Comparison of ENCODE assay signal across 8 cellular contexts in genomic region chr22:37801946-37802309, GRCh38. TPM values are rescaled to one million over a fixed set of nuclear protein-coding genes. Genes with fewer than 3 reads are reported as not detected.
DNase-seq lines count a peak whose midpoint lies in the region; ATAC-seq and TF ChIP-seq lines count a peak whose summit lies in the region.

No MANE protein-coding gene starts in this region.

- no peak for TF ChIP-seq POLR2A in esophagus muscularis mucosa (IDR thresholded peaks at IDR 0.05; ENCODE audit: low read depth)
- no peak for TF ChIP-seq POLR2A in prostate gland (IDR thresholded peaks at IDR 0.05)

- TF ChIP-seq CTCF in esophagus muscularis mucosa (IDR thresholded peaks at IDR 0.05) (no peak), prostate gland (IDR thresholded peaks at IDR 0.05) (peak in 1 of 4 experiments; percentile 8)

- no peak for TF ChIP-seq EP300 in esophagus muscularis mucosa (IDR thresholded peaks at IDR 0.05)

- no peak overlapping the region for H3K27ac ChIP-seq in SJCRH30
- H3K27ac ChIP-seq in esophagus muscularis mucosa (replicated peaks in 1 of 4) = peak overlapping the region in 3 of 4 donors; percentile 32 to 70 (median 66)
- H3K27ac ChIP-seq in prostate gland = peak overlapping the region; percentile 82 to 94

- H3K9me3 ChIP-seq in SJCRH30 (replicated peaks) (no peaks in the 10 kb centered on the region), esophagus muscularis mucosa (no peaks in the 10 kb centered on the region), prostate gland (no peaks in the 10 kb centered on the region)

- H3K4me1 ChIP-seq in SJCRH30 = peaks cover 16% of the 10 kb centered on the region
- H3K4me1 ChIP-seq in esophagus muscularis mucosa = peaks cover 37 to 50% (median 44%) of the 10 kb centered on the region in 4 donors
- no peaks in the 10 kb centered on the region for H3K4me1 ChIP-seq in prostate gland (replicated peaks)

- WGBS in esophagus muscularis mucosa = 4% methylated on average over 13 of the region's 13 CpGs
- 2% methylated on average over 12 of the region's 13 CpGs for WGBS in prostate gland

- DNase-seq in NCI-H1694 (lab: John Stamatoyannopoulos, UW) (peak; percentile 12), NCI-H1694 treated with DMSO at 0.1 percent for 48 hours (lab: John Stamatoyannopoulos, UW) (no peak), SJCRH30 (no peak), esophagus muscularis mucosa (ENCODE audit: extremely low spot score) (no peak), prostate gland (ENCODE audit: low spot score) (no peak), GF-D8 (lab: John Stamatoyannopoulos, UW) (no peak), putamen (ENCODE audit: low spot score) (no peak)

- H3K27me3 ChIP-seq in SJCRH30 (0 out of 2 replicates have a peak, but pooled peaks cover 2% of the 10 kb centered on the region), esophagus muscularis mucosa (no peaks in the 10 kb centered on the region), prostate gland (replicated peaks; ENCODE audit: insufficient read depth) (no peaks in the 10 kb centered on the region)

- no peak for ATAC-seq in HG02973 (IDR thresholded peaks at IDR 0.05; ENCODE audit: unreplicated experiment)

- H3K36me3 ChIP-seq in SJCRH30 (no peaks in the 10 kb centered on the region), esophagus muscularis mucosa (no peaks in the 10 kb centered on the region), prostate gland (no peaks in the 10 kb centered on the region)

- intact Hi-C loops in esophagus muscularis mucosa (cut with DNase I) (no loop called here), prostate gland (cut with DNase I) (no loop called here)

- H3K4me3 ChIP-seq in SJCRH30 = peak overlapping the region; percentile 61
- H3K4me3 ChIP-seq in esophagus muscularis mucosa = peak overlapping the region; percentile 60 to 73 (median 70)
- H3K4me3 ChIP-seq in prostate gland = peak overlapping the region; percentile 57 to 63

RNA-seq across cellular contexts. Expression of gene GCAT, which starts 5.8 kb away (rescaled TPM):
- 14.2 and 15.0 TPM in 2 replicates for total RNA-seq in SJCRH30 (2014; rRNA removed; shearing (Covaris generic))
- total RNA-seq in esophagus muscularis mucosa = 10 to 100 TPM; 11.6 to 15.2 (median 12.3) TPM
- total RNA-seq in prostate gland = 10 to 100 TPM; 37.8 to 92.7 TPM

RNA-seq across cellular contexts. Expression of gene GALR3, which starts 21.3 kb away (rescaled TPM):
- not detected in 2 replicates for total RNA-seq in SJCRH30 (2014; rRNA removed; shearing (Covaris generic))
- not detected for total RNA-seq in esophagus muscularis mucosa
- under 1 TPM in 1 of 2 donors, not detected in 1; 0.85 TPM for total RNA-seq in prostate gland

RNA-seq across cellular contexts. Expression of gene ANKRD54, which starts 42.2 kb away (rescaled TPM):
- 17.1 and 18.2 TPM in 2 replicates for total RNA-seq in SJCRH30 (2014; rRNA removed; shearing (Covaris generic))
- total RNA-seq in esophagus muscularis mucosa (10 to 100 TPM; 27.4 to 64.2 (median 48.1) TPM), prostate gland (10 to 100 TPM; 72.4 to 94.5 TPM)

RNA-seq across cellular contexts. Expression of gene EIF3L, which starts 47.3 kb away (rescaled TPM):
- 647 and 707 TPM in 2 replicates for total RNA-seq in SJCRH30 (2014; rRNA removed; shearing (Covaris generic))
- 100 to 1,000 TPM; 348 to 494 (median 425) TPM for total RNA-seq in esophagus muscularis mucosa
- total RNA-seq in prostate gland = 100 to 1,000 TPM; 385 to 501 TPM
